In genomic region chr18:21600526-21601410, GRCh38 we compare ENCODE assay signal across 7 cellular contexts. TPM values are rescaled to one million over a fixed set of nuclear protein-coding genes. Genes with fewer than 3 reads are reported as not detected.
DNase-seq lines count a peak whose midpoint lies in the region; ATAC-seq, FAIRE-seq and TF ChIP-seq lines count a peak whose summit lies in the region.

A gene with protein sequence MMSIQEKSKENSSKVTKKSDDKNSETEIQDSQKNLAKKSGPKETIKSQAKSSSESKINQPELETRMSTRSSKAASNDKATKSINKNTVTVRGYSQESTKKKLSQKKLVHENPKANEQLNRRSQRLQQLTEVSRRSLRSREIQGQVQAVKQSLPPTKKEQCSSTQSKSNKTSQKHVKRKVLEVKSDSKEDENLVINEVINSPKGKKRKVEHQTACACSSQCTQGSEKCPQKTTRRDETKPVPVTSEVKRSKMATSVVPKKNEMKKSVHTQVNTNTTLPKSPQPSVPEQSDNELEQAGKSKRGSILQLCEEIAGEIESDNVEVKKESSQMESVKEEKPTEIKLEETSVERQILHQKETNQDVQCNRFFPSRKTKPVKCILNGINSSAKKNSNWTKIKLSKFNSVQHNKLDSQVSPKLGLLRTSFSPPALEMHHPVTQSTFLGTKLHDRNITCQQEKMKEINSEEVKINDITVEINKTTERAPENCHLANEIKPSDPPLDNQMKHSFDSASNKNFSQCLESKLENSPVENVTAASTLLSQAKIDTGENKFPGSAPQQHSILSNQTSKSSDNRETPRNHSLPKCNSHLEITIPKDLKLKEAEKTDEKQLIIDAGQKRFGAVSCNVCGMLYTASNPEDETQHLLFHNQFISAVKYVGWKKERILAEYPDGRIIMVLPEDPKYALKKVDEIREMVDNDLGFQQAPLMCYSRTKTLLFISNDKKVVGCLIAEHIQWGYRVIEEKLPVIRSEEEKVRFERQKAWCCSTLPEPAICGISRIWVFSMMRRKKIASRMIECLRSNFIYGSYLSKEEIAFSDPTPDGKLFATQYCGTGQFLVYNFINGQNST (minus strand): TSS chr18:21600704. CDS start chr18:21574843, 25,861 bp downstream.

- TF ChIP-seq POLR2A in GM18505 (IDR thresholded peaks at IDR 0.05; ENCODE audit: borderline replicate concordance, extremely low read depth, insufficient read depth, insufficient read length), result peak; percentile 95

- H3K27ac Mint-ChIP-seq in T-helper 2 cell treated with Interferon-gamma antibody and Interleukin-4, amounts not matched to agents 5 μg/mL and 100 μg/mL, for 36 hours, result peak within 1 kb of the TSS; percentile 98
- peak within 1 kb of the TSS; percentile 97 for H3K27ac Mint-ChIP-seq in astrocyte (ENCODE audit: unreplicated experiment)

- ATAC-seq in GM18505 (IDR thresholded peaks at IDR 0.05; ENCODE audit: unreplicated experiment) (peak; percentile 83), HG02973 (IDR thresholded peaks at IDR 0.05; ENCODE audit: unreplicated experiment) (peak; percentile 83)

- peak; percentile 79 for TF ChIP-seq CTCF in astrocyte (IDR thresholded peaks at IDR 0.05; ENCODE audit: insufficient read depth, low read depth, low read length)

- peak; percentile 17 for FAIRE-seq in astrocyte (lab: Jason Lieb, UNC)

- peak within 1 kb of the TSS; percentile 89 for H3K4me2 ChIP-seq in astrocyte (ENCODE audit: low read length)

- H3K36me3 ChIP-seq in astrocyte (ENCODE audit: insufficient read depth, low read length), result no peaks in the 10 kb centered on the region

- peaks cover 27% of the 10 kb centered on the region for H4K20me1 ChIP-seq in astrocyte (ENCODE audit: insufficient read depth, low read length)

- H3K4me3 ChIP-seq in astrocyte (ENCODE audit: insufficient read depth, low read depth, low read length), result peak within 1 kb of the TSS; percentile 84

- no peaks in the 10 kb centered on the region for H3K27me3 Mint-ChIP-seq in T-helper 2 cell treated with Interferon-gamma antibody and Interleukin-4, amounts not matched to agents 5 μg/mL and 100 μg/mL, for 36 hours (ENCODE audit: low read depth)
- H3K27me3 Mint-ChIP-seq in astrocyte (ENCODE audit: low read depth, unreplicated experiment), result no peaks in the 10 kb centered on the region

- peaks cover 45% of the 10 kb centered on the region for H3K79me2 ChIP-seq in astrocyte (ENCODE audit: insufficient read depth, low read length)

- H3K4me3 Mint-ChIP-seq in T-helper 2 cell treated with Interferon-gamma antibody and Interleukin-4, amounts not matched to agents 5 μg/mL and 100 μg/mL, for 36 hours, result peak within 1 kb of the TSS; percentile 100
- peak within 1 kb of the TSS; percentile 100 for H3K4me3 Mint-ChIP-seq in astrocyte (ENCODE audit: unreplicated experiment)

- H3K9me3 ChIP-seq in astrocyte (ENCODE audit: insufficient read depth, low read depth, low read length), result no peaks in the 10 kb centered on the region

- no peaks in the 10 kb centered on the region for H3K9me3 Mint-ChIP-seq in T-helper 2 cell treated with Interferon-gamma antibody and Interleukin-4, amounts not matched to agents 5 μg/mL and 100 μg/mL, for 36 hours
- H3K9me3 Mint-ChIP-seq in astrocyte (ENCODE audit: unreplicated experiment), result no peaks in the 10 kb centered on the region

- H2AFZ ChIP-seq in astrocyte (ENCODE audit: low read depth, low read length), result peak within 1 kb of the TSS; percentile 99

- no peaks in the 10 kb centered on the region for H3K36me3 Mint-ChIP-seq in T-helper 2 cell treated with Interferon-gamma antibody and Interleukin-4, amounts not matched to agents 5 μg/mL and 100 μg/mL, for 36 hours (ENCODE audit: low read depth)
- H3K36me3 Mint-ChIP-seq in astrocyte (ENCODE audit: low read depth, unreplicated experiment), result no peaks in the 10 kb centered on the region

- H3K4me1 Mint-ChIP-seq in T-helper 2 cell treated with Interferon-gamma antibody and Interleukin-4, amounts not matched to agents 5 μg/mL and 100 μg/mL, for 36 hours (ENCODE audit: low read depth), result peaks cover 18% of the 10 kb centered on the region
- H3K4me1 Mint-ChIP-seq in astrocyte (ENCODE audit: low read depth, unreplicated experiment), result peaks cover 12% of the 10 kb centered on the region

- peak within 1 kb of the TSS; percentile 95 for H3K27ac ChIP-seq in astrocyte (ENCODE audit: low read depth, low read length)

- peak; percentile 98 for DNase-seq in NCI-H1930 (lab: John Stamatoyannopoulos, UW)
- DNase-seq in T-helper 2 cell treated with Interferon-gamma antibody and Interleukin-4, amounts not matched to agents 5 μg/mL and 100 μg/mL, for 36 hours (ENCODE audit: low spot score), result peak; percentile 97
- peak; percentile 97 for DNase-seq in astrocyte (ENCODE audit: low read depth)
- DNase-seq in hepatic stellate cell (ENCODE audit: low spot score), result peak; percentile 96
- peak; percentile 95 for DNase-seq in renal cortical epithelial cell (ENCODE audit: low read depth)

- H3K27me3 ChIP-seq in astrocyte (ENCODE audit: insufficient read depth, low read length), result no peaks in the 10 kb centered on the region

- H3K9ac ChIP-seq in astrocyte (ENCODE audit: low read length), result peak within 1 kb of the TSS; percentile 99

- no peaks in the 10 kb centered on the region for H3K4me1 ChIP-seq in astrocyte (ENCODE audit: insufficient read depth, low read length)

RNA-seq across cellular contexts. Expression of the gene that starts here (rescaled TPM):
- 17.5 and 18.6 TPM in 2 replicates for total RNA-seq in astrocyte
- 22.9 and 26.3 TPM in 2 replicates for total RNA-seq in renal cortical epithelial cell

Comparison
In these comparisons a context has a peak if more than half of its experiments do, and no peak if none do; other contexts are left out.
1. Peak in every context shown above with its lines: DNase-seq, ATAC-seq, H3K4me3 ChIP-seq and H3K27ac ChIP-seq.